ENCODE assay signal across 9 cellular contexts in genomic region chr11:78189851-78190250, GRCh38. TPM values are rescaled to one million over a fixed set of nuclear protein-coding genes. Genes with fewer than 3 reads are reported as not detected.
A peak's percentile ranks its signal among the peaks of the same experiment; 100 is the strongest.
DNase-seq lines count a peak whose midpoint lies in the region; ATAC-seq and TF ChIP-seq lines count a peak whose summit lies in the region.
"Had no signal": no experiment of that assay in that cellular context is flagged by ENCODE, and none has a peak within 500 bp of the region (broad histone marks: within the 10 kb centered on the region; RNA-seq: fewer than 3 reads in every experiment).

No MANE protein-coding gene starts in this region.

- H3K36me3 Mint-ChIP-seq in activated naive CD4-positive, alpha-beta T cell treated with anti-CD3 and anti-CD28 coated beads, Interleukin-2, amount 50 U/mL, for 24 hours: no peaks in the 10 kb centered on the region

- H3K4me1 ChIP-seq in ascending aorta: peaks cover 8 to 49% of the 10 kb centered on the region in 2 donors
- H3K4me1 ChIP-seq in mesodermal cell (ENCODE audit: control insufficient read depth, insufficient read depth, low read length, poor library complexity, severe bottlenecking): peaks cover 23% of the 10 kb centered on the region
- peaks cover 39% of the 10 kb centered on the region for H3K4me1 ChIP-seq in upper lobe of right lung

- peak overlapping the region; percentile 99 for H3K4me3 Mint-ChIP-seq in activated naive CD4-positive, alpha-beta T cell treated with anti-CD3 and anti-CD28 coated beads, Interleukin-2, amount 50 U/mL, for 24 hours

- peak overlapping the region; percentile 72 to 91 for H3K4me3 ChIP-seq in ascending aorta
- peak overlapping the region; percentile 87 for H3K4me3 ChIP-seq in mesodermal cell (ENCODE audit: extremely low read depth, insufficient read depth, low read length, poor library complexity, severe bottlenecking)
- H3K4me3 ChIP-seq in upper lobe of right lung: peak overlapping the region; percentile 95

- no peaks in the 10 kb centered on the region for H3K9me3 Mint-ChIP-seq in activated naive CD4-positive, alpha-beta T cell treated with anti-CD3 and anti-CD28 coated beads, Interleukin-2, amount 50 U/mL, for 24 hours

- no peaks in the 10 kb centered on the region for H3K9me3 ChIP-seq in ascending aorta
- H3K9me3 ChIP-seq in mesodermal cell (ENCODE audit: control insufficient read depth, low read length): no peaks in the 10 kb centered on the region
- H3K9me3 ChIP-seq in upper lobe of right lung: no peaks in the 10 kb centered on the region

- in situ Hi-C loops in GM13976 (cut with MboI; ENCODE audit: low sequenced_read_pairs, unreplicated experiment): no loop called here

- peak overlapping the region; percentile 69 for H3K27ac Mint-ChIP-seq in activated naive CD4-positive, alpha-beta T cell treated with anti-CD3 and anti-CD28 coated beads, Interleukin-2, amount 50 U/mL, for 24 hours

- WGBS in mesodermal cell (ENCODE audit: insufficient coverage in 2 of 2), 2 experiments: 72 to 76% methylated on average over 2 of the region's 3 CpGs

- intact Hi-C loops in ascending aorta (cut with DNase I) (loop anchor here (10.0 kb wide), 1 partner anchor 195 kb away; the partner anchor contains the start of gene INTS4), upper lobe of right lung (cut with DNase I) (no loop called here)

- no peak for DNase-seq in activated naive CD4-positive, alpha-beta T cell treated with anti-CD3 and anti-CD28 coated beads, Interleukin-2, amount 50 U/mL, for 16 hours
- DNase-seq in ascending aorta (ENCODE audit: low spot score in 2 of 2) (no peak), upper lobe of right lung (no peak), SK-N-DZ (ENCODE audit: low spot score) (no peak), GM13976 (ENCODE audit: low spot score) (no peak)

- no peak for TF ChIP-seq CTCF in ascending aorta (IDR thresholded peaks at IDR 0.05)
- no peak for TF ChIP-seq CTCF in upper lobe of right lung (IDR thresholded peaks at IDR 0.05)
- TF ChIP-seq CTCF in GM13976 (IDR thresholded peaks at IDR 0.05; ENCODE audit: borderline replicate concordance, control extremely low read depth, extremely low read depth, insufficient read depth, missing control alignments): no peak

- H3K36me3 ChIP-seq in ascending aorta (peaks cover 0 to 3% of the 10 kb centered on the region in 2 donors), mesodermal cell (ENCODE audit: control insufficient read depth, insufficient read depth, low read length) (peaks cover 5% of the 10 kb centered on the region), upper lobe of right lung (no peaks in the 10 kb centered on the region)

- peaks cover 72% of the 10 kb centered on the region for H3K4me1 Mint-ChIP-seq in activated naive CD4-positive, alpha-beta T cell treated with anti-CD3 and anti-CD28 coated beads, Interleukin-2, amount 50 U/mL, for 24 hours

- no peaks in the 10 kb centered on the region for H3K27me3 ChIP-seq in ascending aorta
- no peaks in the 10 kb centered on the region for H3K27me3 ChIP-seq in upper lobe of right lung

- H3K27ac ChIP-seq in ascending aorta (peak overlapping the region; percentile 87 to 91), mesodermal cell (ENCODE audit: low read depth, low read length, severe bottlenecking) (no peak overlapping the region), upper lobe of right lung (peak overlapping the region; percentile 81)
- H3K27ac ChIP-seq: epithelial cell of prostate had no signal

- H3K27me3 Mint-ChIP-seq in activated naive CD4-positive, alpha-beta T cell treated with anti-CD3 and anti-CD28 coated beads, Interleukin-2, amount 50 U/mL, for 24 hours: no peaks in the 10 kb centered on the region

- ATAC-seq in upper lobe of right lung (no peak), HG03196 (IDR thresholded peaks at IDR 0.05; ENCODE audit: unreplicated experiment) (no peak)

RNA-seq across cellular contexts. Expression of gene USP35, which starts 1.1 kb away (rescaled TPM):
- total RNA-seq in ascending aorta: 34.0 TPM
- 11.7 TPM for polyA plus RNA-seq in mesodermal cell (2013, experiment 1 of 2)
- polyA plus RNA-seq in mesodermal cell (2013, experiment 2 of 2): 10.7 TPM
- 7.1 TPM for total RNA-seq in upper lobe of right lung
- 8.2 and 10.9 TPM in 2 replicates for polyA plus RNA-seq in SK-N-DZ (2014; cell fraction: cytosol; rRNA removed)
- polyA plus RNA-seq in SK-N-DZ (2014; cell fraction: nucleus; rRNA removed): 34.7 and 54.8 TPM in 2 replicates

RNA-seq across cellular contexts. Expression of gene KCTD21, which starts 1.4 kb away (rescaled TPM):
- 30.7 TPM for total RNA-seq in ascending aorta
- polyA plus RNA-seq in mesodermal cell (2013, experiment 1 of 2): 7.9 TPM
- polyA plus RNA-seq in mesodermal cell (2013, experiment 2 of 2): 7.5 TPM
- 10.9 TPM for total RNA-seq in upper lobe of right lung
- polyA plus RNA-seq in SK-N-DZ (2014; cell fraction: cytosol; rRNA removed): 4.4 and 5.4 TPM in 2 replicates
- polyA plus RNA-seq in SK-N-DZ (2014; cell fraction: nucleus; rRNA removed): 1.3 and 3.5 TPM in 2 replicates

RNA-seq across cellular contexts. Expression of gene ALG8, which starts 50.4 kb away (rescaled TPM):
- total RNA-seq in ascending aorta (27.0 TPM), upper lobe of right lung (31.5 TPM)
- polyA plus RNA-seq in mesodermal cell (2013, experiment 1 of 2): 50.5 TPM
- polyA plus RNA-seq in mesodermal cell (2013, experiment 2 of 2): 51.4 TPM
- polyA plus RNA-seq in SK-N-DZ (2014; cell fraction: cytosol; rRNA removed): 105 and 133 TPM in 2 replicates
- 91.1 and 91.3 TPM in 2 replicates for polyA plus RNA-seq in SK-N-DZ (2014; cell fraction: nucleus; rRNA removed)
